1 cellular context compared by ENCODE assay signal in genomic region chr4:25107827-25108516, GRCh38.
A peak's percentile ranks its signal among the peaks of the same experiment; 100 is the strongest.
TF ChIP-seq lines count a peak whose summit lies in the region.

No MANE protein-coding gene starts in this region.

TF ChIP-seq in K562, 482 proteins besides CTCF, POLR2A, EP300 and RAD21 (continued from another document):
- TF ChIP-seq, protein P1, sequence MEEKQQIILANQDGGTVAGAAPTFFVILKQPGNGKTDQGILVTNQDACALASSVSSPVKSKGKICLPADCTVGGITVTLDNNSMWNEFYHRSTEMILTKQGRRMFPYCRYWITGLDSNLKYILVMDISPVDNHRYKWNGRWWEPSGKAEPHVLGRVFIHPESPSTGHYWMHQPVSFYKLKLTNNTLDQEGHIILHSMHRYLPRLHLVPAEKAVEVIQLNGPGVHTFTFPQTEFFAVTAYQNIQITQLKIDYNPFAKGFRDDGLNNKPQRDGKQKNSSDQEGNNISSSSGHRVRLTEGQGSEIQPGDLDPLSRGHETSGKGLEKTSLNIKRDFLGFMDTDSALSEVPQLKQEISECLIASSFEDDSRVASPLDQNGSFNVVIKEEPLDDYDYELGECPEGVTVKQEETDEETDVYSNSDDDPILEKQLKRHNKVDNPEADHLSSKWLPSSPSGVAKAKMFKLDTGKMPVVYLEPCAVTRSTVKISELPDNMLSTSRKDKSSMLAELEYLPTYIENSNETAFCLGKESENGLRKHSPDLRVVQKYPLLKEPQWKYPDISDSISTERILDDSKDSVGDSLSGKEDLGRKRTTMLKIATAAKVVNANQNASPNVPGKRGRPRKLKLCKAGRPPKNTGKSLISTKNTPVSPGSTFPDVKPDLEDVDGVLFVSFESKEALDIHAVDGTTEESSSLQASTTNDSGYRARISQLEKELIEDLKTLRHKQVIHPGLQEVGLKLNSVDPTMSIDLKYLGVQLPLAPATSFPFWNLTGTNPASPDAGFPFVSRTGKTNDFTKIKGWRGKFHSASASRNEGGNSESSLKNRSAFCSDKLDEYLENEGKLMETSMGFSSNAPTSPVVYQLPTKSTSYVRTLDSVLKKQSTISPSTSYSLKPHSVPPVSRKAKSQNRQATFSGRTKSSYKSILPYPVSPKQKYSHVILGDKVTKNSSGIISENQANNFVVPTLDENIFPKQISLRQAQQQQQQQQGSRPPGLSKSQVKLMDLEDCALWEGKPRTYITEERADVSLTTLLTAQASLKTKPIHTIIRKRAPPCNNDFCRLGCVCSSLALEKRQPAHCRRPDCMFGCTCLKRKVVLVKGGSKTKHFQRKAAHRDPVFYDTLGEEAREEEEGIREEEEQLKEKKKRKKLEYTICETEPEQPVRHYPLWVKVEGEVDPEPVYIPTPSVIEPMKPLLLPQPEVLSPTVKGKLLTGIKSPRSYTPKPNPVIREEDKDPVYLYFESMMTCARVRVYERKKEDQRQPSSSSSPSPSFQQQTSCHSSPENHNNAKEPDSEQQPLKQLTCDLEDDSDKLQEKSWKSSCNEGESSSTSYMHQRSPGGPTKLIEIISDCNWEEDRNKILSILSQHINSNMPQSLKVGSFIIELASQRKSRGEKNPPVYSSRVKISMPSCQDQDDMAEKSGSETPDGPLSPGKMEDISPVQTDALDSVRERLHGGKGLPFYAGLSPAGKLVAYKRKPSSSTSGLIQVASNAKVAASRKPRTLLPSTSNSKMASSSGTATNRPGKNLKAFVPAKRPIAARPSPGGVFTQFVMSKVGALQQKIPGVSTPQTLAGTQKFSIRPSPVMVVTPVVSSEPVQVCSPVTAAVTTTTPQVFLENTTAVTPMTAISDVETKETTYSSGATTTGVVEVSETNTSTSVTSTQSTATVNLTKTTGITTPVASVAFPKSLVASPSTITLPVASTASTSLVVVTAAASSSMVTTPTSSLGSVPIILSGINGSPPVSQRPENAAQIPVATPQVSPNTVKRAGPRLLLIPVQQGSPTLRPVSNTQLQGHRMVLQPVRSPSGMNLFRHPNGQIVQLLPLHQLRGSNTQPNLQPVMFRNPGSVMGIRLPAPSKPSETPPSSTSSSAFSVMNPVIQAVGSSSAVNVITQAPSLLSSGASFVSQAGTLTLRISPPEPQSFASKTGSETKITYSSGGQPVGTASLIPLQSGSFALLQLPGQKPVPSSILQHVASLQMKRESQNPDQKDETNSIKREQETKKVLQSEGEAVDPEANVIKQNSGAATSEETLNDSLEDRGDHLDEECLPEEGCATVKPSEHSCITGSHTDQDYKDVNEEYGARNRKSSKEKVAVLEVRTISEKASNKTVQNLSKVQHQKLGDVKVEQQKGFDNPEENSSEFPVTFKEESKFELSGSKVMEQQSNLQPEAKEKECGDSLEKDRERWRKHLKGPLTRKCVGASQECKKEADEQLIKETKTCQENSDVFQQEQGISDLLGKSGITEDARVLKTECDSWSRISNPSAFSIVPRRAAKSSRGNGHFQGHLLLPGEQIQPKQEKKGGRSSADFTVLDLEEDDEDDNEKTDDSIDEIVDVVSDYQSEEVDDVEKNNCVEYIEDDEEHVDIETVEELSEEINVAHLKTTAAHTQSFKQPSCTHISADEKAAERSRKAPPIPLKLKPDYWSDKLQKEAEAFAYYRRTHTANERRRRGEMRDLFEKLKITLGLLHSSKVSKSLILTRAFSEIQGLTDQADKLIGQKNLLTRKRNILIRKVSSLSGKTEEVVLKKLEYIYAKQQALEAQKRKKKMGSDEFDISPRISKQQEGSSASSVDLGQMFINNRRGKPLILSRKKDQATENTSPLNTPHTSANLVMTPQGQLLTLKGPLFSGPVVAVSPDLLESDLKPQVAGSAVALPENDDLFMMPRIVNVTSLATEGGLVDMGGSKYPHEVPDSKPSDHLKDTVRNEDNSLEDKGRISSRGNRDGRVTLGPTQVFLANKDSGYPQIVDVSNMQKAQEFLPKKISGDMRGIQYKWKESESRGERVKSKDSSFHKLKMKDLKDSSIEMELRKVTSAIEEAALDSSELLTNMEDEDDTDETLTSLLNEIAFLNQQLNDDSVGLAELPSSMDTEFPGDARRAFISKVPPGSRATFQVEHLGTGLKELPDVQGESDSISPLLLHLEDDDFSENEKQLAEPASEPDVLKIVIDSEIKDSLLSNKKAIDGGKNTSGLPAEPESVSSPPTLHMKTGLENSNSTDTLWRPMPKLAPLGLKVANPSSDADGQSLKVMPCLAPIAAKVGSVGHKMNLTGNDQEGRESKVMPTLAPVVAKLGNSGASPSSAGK (IDR thresholded peaks at IDR 0.05), result no peak
- TF ChIP-seq YBX1 (IDR thresholded peaks at IDR 0.05) (no peak), RFX1 (IDR thresholded peaks at IDR 0.05) (no peak), MYBL2 (IDR thresholded peaks at IDR 0.05; ENCODE audit: low read depth) (no peak), MYBL2 (CRISPR knock-in tag; IDR thresholded peaks at IDR 0.05; ENCODE audit: borderline replicate concordance) (no peak), ZNF75A (CRISPR knock-in tag; IDR thresholded peaks at IDR 0.05) (no peak), ZNF444 (CRISPR knock-in tag; IDR thresholded peaks at IDR 0.05) (no peak), ZNF143 (CRISPR knock-in tag; IDR thresholded peaks at IDR 0.05) (no peak), FOXP4 (CRISPR knock-in tag; IDR thresholded peaks at IDR 0.05; ENCODE audit: borderline replicate concordance) (no peak), CHD2 (IDR thresholded peaks at IDR 0.05; ENCODE audit: low read depth, low read length) (no peak), PML (IDR thresholded peaks at IDR 0.05; ENCODE audit: low read length) (no peak), VEZF1 (CRISPR knock-in tag; IDR thresholded peaks at IDR 0.05) (no peak)
- TF ChIP-seq, protein P2, sequence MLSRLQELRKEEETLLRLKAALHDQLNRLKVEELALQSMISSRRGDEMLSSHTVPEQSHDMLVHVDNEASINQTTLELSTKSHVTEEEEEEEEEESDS (CRISPR knock-in tag; IDR thresholded peaks at IDR 0.05), result no peak
- TF ChIP-seq, protein P3, sequence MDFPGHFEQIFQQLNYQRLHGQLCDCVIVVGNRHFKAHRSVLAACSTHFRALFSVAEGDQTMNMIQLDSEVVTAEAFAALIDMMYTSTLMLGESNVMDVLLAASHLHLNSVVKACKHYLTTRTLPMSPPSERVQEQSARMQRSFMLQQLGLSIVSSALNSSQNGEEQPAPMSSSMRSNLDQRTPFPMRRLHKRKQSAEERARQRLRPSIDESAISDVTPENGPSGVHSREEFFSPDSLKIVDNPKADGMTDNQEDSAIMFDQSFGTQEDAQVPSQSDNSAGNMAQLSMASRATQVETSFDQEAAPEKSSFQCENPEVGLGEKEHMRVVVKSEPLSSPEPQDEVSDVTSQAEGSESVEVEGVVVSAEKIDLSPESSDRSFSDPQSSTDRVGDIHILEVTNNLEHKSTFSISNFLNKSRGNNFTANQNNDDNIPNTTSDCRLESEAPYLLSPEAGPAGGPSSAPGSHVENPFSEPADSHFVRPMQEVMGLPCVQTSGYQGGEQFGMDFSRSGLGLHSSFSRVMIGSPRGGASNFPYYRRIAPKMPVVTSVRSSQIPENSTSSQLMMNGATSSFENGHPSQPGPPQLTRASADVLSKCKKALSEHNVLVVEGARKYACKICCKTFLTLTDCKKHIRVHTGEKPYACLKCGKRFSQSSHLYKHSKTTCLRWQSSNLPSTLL (IDR thresholded peaks at IDR 0.05), result no peak
- TF ChIP-seq, protein P4, sequence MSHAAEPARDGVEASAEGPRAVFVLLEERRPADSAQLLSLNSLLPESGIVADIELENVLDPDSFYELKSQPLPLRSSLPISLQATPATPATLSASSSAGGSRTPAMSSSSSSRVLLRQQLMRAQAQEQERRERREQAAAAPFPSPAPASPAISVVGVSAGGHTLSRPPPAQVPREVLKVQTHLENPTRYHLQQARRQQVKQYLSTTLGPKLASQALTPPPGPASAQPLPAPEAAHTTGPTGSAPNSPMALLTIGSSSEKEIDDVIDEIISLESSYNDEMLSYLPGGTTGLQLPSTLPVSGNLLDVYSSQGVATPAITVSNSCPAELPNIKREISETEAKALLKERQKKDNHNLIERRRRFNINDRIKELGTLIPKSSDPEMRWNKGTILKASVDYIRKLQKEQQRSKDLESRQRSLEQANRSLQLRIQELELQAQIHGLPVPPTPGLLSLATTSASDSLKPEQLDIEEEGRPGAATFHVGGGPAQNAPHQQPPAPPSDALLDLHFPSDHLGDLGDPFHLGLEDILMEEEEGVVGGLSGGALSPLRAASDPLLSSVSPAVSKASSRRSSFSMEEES (CRISPR knock-in tag; IDR thresholded peaks at IDR 0.05), result peak; percentile 65
